ENCODE assay signal across 8 cellular contexts in the genomic region with DNA sequence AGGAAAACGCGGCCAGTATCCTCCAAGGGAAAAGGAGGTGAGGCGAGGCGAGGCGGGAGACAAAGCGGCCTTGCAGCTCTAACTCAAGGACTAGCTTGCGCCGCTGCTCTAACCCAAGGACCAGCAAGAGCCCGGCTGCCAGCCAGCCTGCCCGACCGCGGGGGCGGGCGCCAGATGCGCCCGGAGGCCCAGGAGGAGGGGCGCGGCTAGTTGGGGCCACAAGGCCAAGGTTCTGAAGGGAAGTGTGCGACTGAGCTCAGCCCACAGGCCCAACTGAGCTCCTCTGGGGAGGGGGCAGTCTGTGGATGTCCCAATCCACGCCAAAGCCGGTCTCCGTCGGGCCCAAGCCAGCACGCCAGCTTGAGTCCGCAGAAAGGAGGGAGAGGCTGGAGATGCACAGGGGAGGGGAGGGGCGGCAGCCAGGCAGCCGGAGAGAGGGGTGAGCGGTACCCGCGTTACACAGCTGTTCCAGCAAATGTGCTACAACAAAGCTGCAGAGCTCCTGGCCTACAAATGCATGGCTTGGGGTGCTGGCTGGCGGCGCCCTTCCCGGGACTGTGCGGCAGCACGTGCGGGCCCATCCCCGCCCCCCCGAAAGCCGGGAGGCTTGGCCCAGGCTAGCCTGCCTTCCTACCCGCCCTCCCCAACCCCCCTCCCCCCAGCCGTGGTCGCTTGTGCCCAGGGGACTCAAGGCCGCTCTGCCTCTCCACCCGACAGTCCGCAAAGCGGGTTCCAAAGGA. TPM values are rescaled to one million over a fixed set of nuclear protein-coding genes. Genes with fewer than 3 reads are reported as not detected.
DNase-seq lines count a peak whose midpoint lies in the region; ATAC-seq, FAIRE-seq and TF ChIP-seq lines count a peak whose summit lies in the region.

No MANE protein-coding gene starts in this region.

- H3K36me3 ChIP-seq in RWPE2 (ENCODE audit: low read depth) (no peaks in the 10 kb centered on the region), bronchial epithelial cell (ENCODE audit: control insufficient read depth, insufficient read depth, low read length) (no peaks in the 10 kb centered on the region), spleen (no peaks in the 10 kb centered on the region)

- TF ChIP-seq POLR2A in spleen (IDR thresholded peaks at IDR 0.05), result no peak

- H3K27me3 ChIP-seq in RWPE2 (ENCODE audit: insufficient read depth, poor library complexity, severe bottlenecking) (no peaks in the 10 kb centered on the region), bronchial epithelial cell (ENCODE audit: control insufficient read depth, insufficient read depth, low read length) (no peaks in the 10 kb centered on the region), spleen (replicated peaks in 1 of 7) (no peaks in the 10 kb centered on the region)

- H3K27ac ChIP-seq in RWPE2 (ENCODE audit: poor library complexity, severe bottlenecking) (peak overlapping the region; percentile 64), spleen (peak overlapping the region; percentile 55 to 92 (median 87))

- ATAC-seq in GM18498 (IDR thresholded peaks at IDR 0.05; ENCODE audit: unreplicated experiment) (peak; percentile 8), HG03103 (IDR thresholded peaks at IDR 0.05; ENCODE audit: low read depth, unreplicated experiment) (peak; percentile 4), RWPE2 (ENCODE audit: low read depth) (peak; percentile 36)

- H3K9me3 ChIP-seq in RWPE2 (ENCODE audit: severe bottlenecking) (no peaks in the 10 kb centered on the region), spleen (no peaks in the 10 kb centered on the region)

- peak; percentile 19 for DNase-seq in ACHN
- no peak for DNase-seq in RWPE2 (ENCODE audit: low spot score)
- DNase-seq in bronchial epithelial cell (ENCODE audit: low read depth), result peak; percentile 10
- peak; percentile 21 for DNase-seq in iris pigment epithelial cell (ENCODE audit: low read depth)
- peak; percentile 89 for DNase-seq in spleen
- DNase-seq in OCI-M2 (lab: John Stamatoyannopoulos, UW; ENCODE audit: unreplicated experiment), result no peak

- intact Hi-C loops in spleen (cut with DNase I; ENCODE audit: low total_unique reads), result no loop called here

- in situ Hi-C loops in ACHN (cut with HindIII; ENCODE audit: low pct_ligation_motif_present, low pct_unique_long_range_greater_than_20kb, low sequenced_read_pairs), result no loop called here

- TF ChIP-seq CTCF in RWPE2 (IDR thresholded peaks at IDR 0.05; ENCODE audit: poor library complexity, severe bottlenecking), result no peak
- TF ChIP-seq CTCF in bronchial epithelial cell (IDR thresholded peaks at IDR 0.05; ENCODE audit: insufficient read depth, low read length, severe bottlenecking), result no peak
- no peak for TF ChIP-seq CTCF in spleen (IDR thresholded peaks at IDR 0.05 in 8 of 11, conservative IDR thresholded peaks at IDR 0.05 in 3 of 11)

- whole genome bisulfite sequencing in spleen, 5 donors, result 1 to 38% (median 4%) methylated on average over 18 to 46 of the region's 46 CpGs

- FAIRE-seq in bronchial epithelial cell (lab: Jason Lieb, UNC), result no peak

- H3K4me3 ChIP-seq in RWPE2 (ENCODE audit: severe bottlenecking) (peak overlapping the region; percentile 77), bronchial epithelial cell (ENCODE audit: low read depth, low read length) (peak overlapping the region; percentile 63), spleen (peak overlapping the region; percentile 50 to 83 (median 64))

- no peaks in the 10 kb centered on the region for H3K4me1 ChIP-seq in RWPE2 (ENCODE audit: insufficient read depth, poor library complexity, severe bottlenecking)
- H3K4me1 ChIP-seq in spleen, result peaks cover 0 to 33% (median 23%) of the 10 kb centered on the region in 6 donors

RNA-seq across cellular contexts. Expression of a gene that starts 0.6 kb away (rescaled TPM):
- 1.5 and 1.6 TPM in 2 replicates for total RNA-seq in bronchial epithelial cell
- 1 to 10 TPM; 4.4 to 6.4 (median 5.2) TPM for total RNA-seq in spleen
- polyA plus RNA-seq in spleen, result 1 to 10 TPM in 1 of 3 donors, under 1 TPM in 2; 0.50 to 1.8 (median 0.50) TPM

RNA-seq across cellular contexts. Expression of a gene that starts 25.5 kb away (rescaled TPM):
- total RNA-seq in bronchial epithelial cell, result not detected in 2 replicates
- under 1 TPM in 2 of 7 donors, not detected in 5; 0.47 to 0.59 TPM for total RNA-seq in spleen
- under 1 TPM; 0.19 to 0.28 (median 0.20) TPM for polyA plus RNA-seq in spleen

Comparison
In these comparisons a context has a peak if more than half of its experiments do, and no peak if none do; other contexts are left out.
1. DNase-seq: peak in ACHN (single experiment), bronchial epithelial cell (single experiment), iris pigment epithelial cell (single experiment) and spleen (single experiment); none in RWPE2 (single experiment) and OCI-M2 (single experiment).
2. Peak in every context shown above with its lines, with median percentiles within 50 percentile points of each other: ATAC-seq and H3K4me3 ChIP-seq.